17 cellular contexts compared by ENCODE assay signal in the genomic region with DNA sequence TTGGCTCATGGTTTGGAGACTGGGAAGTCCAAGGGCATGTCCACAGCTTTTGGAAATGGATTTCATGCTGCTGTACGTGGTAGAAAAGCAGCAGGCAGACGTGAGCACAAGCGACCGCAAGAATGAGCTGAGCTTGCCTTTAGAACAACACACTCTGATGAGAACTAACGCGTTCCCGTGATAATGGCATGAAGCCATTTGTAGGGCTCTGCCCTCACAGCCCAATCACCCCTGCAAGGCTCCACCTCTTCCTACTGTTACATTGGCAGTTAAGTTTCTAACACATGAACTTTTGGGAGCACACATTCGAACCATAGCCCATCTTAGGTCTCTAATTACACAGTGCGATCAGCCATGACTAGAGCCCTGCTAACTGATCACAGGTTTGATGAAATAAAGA.
DNase-seq lines count a peak whose midpoint lies in the region; ATAC-seq and TF ChIP-seq lines count a peak whose summit lies in the region.
"Had no signal": no experiment of that assay in that cellular context is flagged by ENCODE, and none has a peak within 500 bp of the region (broad histone marks: within the 10 kb centered on the region; RNA-seq: fewer than 3 reads in every experiment).

No MANE protein-coding gene starts in this region.

- H3K56ac ChIP-seq in IMR-90 (ENCODE audit: extremely low read depth, insufficient read depth, low read length) = no peak overlapping the region

- no peak overlapping the region for H3K4me2 ChIP-seq in IMR-90 (ENCODE audit: low read depth, low read length)

- H2AFZ ChIP-seq in IMR-90 (replicated peaks; ENCODE audit: low read length, poor library complexity) = no peak overlapping the region

- H3K4me1 Mint-ChIP-seq in T-cell = peaks cover 17% of the 10 kb centered on the region in 3 donors

- CTCF ChIA-PET in IMR-90 (lab: Yijun Ruan, JAX) (interaction anchor here (0.6 to 1.7 kb wide), 2 partner anchors 25 to 66 kb away, joined by 3 to 9 read pairs; no protein-coding TSS in a partner anchor), T-cell (lab: Charles Lee) (no interaction called here)

- POLR2A ChIA-PET in IMR-90 (lab: Charles Lee; ENCODE audit: unreplicated experiment) = interaction anchor here (0.8 kb wide), 1 partner anchor 198 kb away, joined by 3 read pairs; a partner anchor contains a TSS
- POLR2A ChIA-PET in T-cell (lab: Charles Lee) = no interaction called here

- H3K23ac ChIP-seq in IMR-90 (ENCODE audit: low read depth, low read length) = no peak overlapping the region

- TF ChIP-seq RAD21 in IMR-90 (IDR thresholded peaks at IDR 0.05; ENCODE audit: low read length) = no peak

- intact Hi-C loops in IMR-90 (cut with micrococcal nuclease) = loop anchor here (5.0 kb wide), 2 partner anchors 158 to 288 kb away; no protein-coding TSS in a partner anchor
- intact Hi-C loops in lower lobe of right lung (cut with DNase I) = no loop called here

- H3K4me3 ChIP-seq in IMR-90 (ENCODE audit: insufficient read depth, low read depth, low read length) (no peak overlapping the region), astrocyte of the spinal cord (ENCODE audit: low read depth, low read length) (no peak overlapping the region), lower lobe of right lung (no peak overlapping the region), tibial nerve (no peak overlapping the region), SJCRH30 (no peak overlapping the region)
- H3K4me3 ChIP-seq: mucosa of descending colon, pancreas had no signal

- peak overlapping the region; percentile 45; the same call in 1 of the 2 replicates for H2BK20ac ChIP-seq in IMR-90 (ENCODE audit: low read depth, low read length)

- H4K20me1 ChIP-seq in IMR-90 (ENCODE audit: insufficient read depth, low read length) = no peaks in the 10 kb centered on the region

- dilution Hi-C loops in IMR-90 (cut with HindIII; ENCODE audit: low sequenced_read_pairs, unreplicated experiment) = no loop called here

- no peak overlapping the region for H2AK9ac ChIP-seq in IMR-90 (replicated peaks; ENCODE audit: low read depth, low read length, poor library complexity)

- peak overlapping the region; percentile 79; the same call in 1 of the 2 replicates for H2AK5ac ChIP-seq in IMR-90 (ENCODE audit: low read depth, low read length)

- H3K4ac ChIP-seq in IMR-90 (ENCODE audit: low read depth, low read length) = peak overlapping the region; percentile 8

- no peak overlapping the region for H4K5ac ChIP-seq in IMR-90 (ENCODE audit: low read depth, low read length)

- in situ Hi-C loops in IMR-90 (cut with MboI; ENCODE audit: low sequenced_read_pairs) = no loop called here
- in situ Hi-C loops in astrocyte of the spinal cord (cut with HindIII; ENCODE audit: low sequenced_read_pairs) = no loop called here

- TF ChIP-seq POLR2A in IMR-90 (IDR thresholded peaks at IDR 0.05; ENCODE audit: low read depth, low read length) (no peak), tibial nerve (IDR thresholded peaks at IDR 0.05) (no peak)

- H3K27me3 ChIP-seq in IMR-90 (ENCODE audit: control insufficient read depth, insufficient read depth, low read length) (no peaks in the 10 kb centered on the region), lower lobe of right lung (ENCODE audit: low read depth) (no peaks in the 10 kb centered on the region), tibial nerve (no peaks in the 10 kb centered on the region), SJCRH30 (no peaks in the 10 kb centered on the region)
- H3K27me3 ChIP-seq: pancreas had no signal

- no peak for TF ChIP-seq EP300 in tibial nerve (IDR thresholded peaks at IDR 0.05)

- no peak overlapping the region for H2BK5ac ChIP-seq in IMR-90 (ENCODE audit: low read depth, low read length, poor library complexity, severe bottlenecking)

- no peaks in the 10 kb centered on the region for H3K27me3 Mint-ChIP-seq in T-cell
- H3K27me3 Mint-ChIP-seq: CD4-positive, alpha-beta T cell had no signal

- ATAC-seq in IMR-90 (ENCODE audit: low read depth) (no peak), lower lobe of right lung (no peak), T-cell (replicated peaks in 1 of 4) (no peak), HG02840 (IDR thresholded peaks at IDR 0.05; ENCODE audit: low FRiP score, unreplicated experiment) (no peak)
- ATAC-seq: mucosa of descending colon, pancreas, SK-N-SH treated with all-trans-retinoic acid at 6 μM for 48 hours had no signal

- no peak overlapping the region for H3K4me3 Mint-ChIP-seq in T-cell
- H3K4me3 Mint-ChIP-seq: CD4-positive, alpha-beta T cell had no signal

- H3K9ac ChIP-seq in IMR-90 (ENCODE audit: low read depth, low read length) = no peak overlapping the region

- DNase-seq in IMR-90 (no peak), astrocyte of the spinal cord (ENCODE audit: low read depth, low spot score) (peak; percentile 90), lower lobe of right lung (no peak), tibial nerve (ENCODE audit: low spot score in 2 of 2) (no peak), T-cell (no peak), SJCRH30 (no peak)
- DNase-seq: activated CD8-positive, alpha-beta memory T cell treated with anti-CD3 and anti-CD28 coated beads for 24 hours; activated effector memory CD4-positive, alpha-beta T cell treated with anti-CD3 and anti-CD28 coated beads, Interleukin-2, amount 50 U/mL, for 16 hours; CD4-positive, alpha-beta T cell; effector memory CD4-positive, alpha-beta T cell; mucosa of descending colon; NCI-H1048; NCI-H2227 treated with DMSO at 0.1 percent for 48 hours; pancreas had no signal

- TF ChIP-seq CTCF in IMR-90 (conservative IDR thresholded peaks at IDR 0.05; ENCODE audit: low read depth, low read length) (no peak), astrocyte of the spinal cord (IDR thresholded peaks at IDR 0.05; ENCODE audit: low read depth, low read length) (no peak), lower lobe of right lung (IDR thresholded peaks at IDR 0.05) (no peak), tibial nerve (IDR thresholded peaks at IDR 0.05) (no peak)

- no peak overlapping the region; the same call in 1 of the 2 replicates for H3K14ac ChIP-seq in IMR-90 (replicated peaks; ENCODE audit: low read depth, low read length)

- H3K4me1 ChIP-seq in IMR-90 (ENCODE audit: control insufficient read depth, insufficient read depth, low read length) = peaks cover 41% of the 10 kb centered on the region
- H3K4me1 ChIP-seq in lower lobe of right lung = peaks cover 94% of the 10 kb centered on the region
- H3K4me1 ChIP-seq in tibial nerve = peaks cover 0 to 90% (median 54%) of the 10 kb centered on the region in 4 donors
- no peaks in the 10 kb centered on the region; the same call in 1 of the 2 replicates for H3K4me1 ChIP-seq in SJCRH30

- H3K36me3 Mint-ChIP-seq in T-cell = no peaks in the 10 kb centered on the region

- H2BK120ac ChIP-seq in IMR-90 (ENCODE audit: low read depth, low read length) = peak overlapping the region; percentile 17

- 93% methylated on average over 7 of the region's 9 CpGs; no CpG with 5 or more reads in 1 of the 2 experiments for WGBS in IMR-90 (ENCODE audit: extremely low coverage in 2 of 2, insufficient read length in 1 of 2), 2 experiments
- 74 to 79% methylated on average over 9 of the region's 9 CpGs for WGBS in tibial nerve, 2 donors

- peak overlapping the region; percentile 60; the same call in 2 of the 3 replicates for H2BK15ac ChIP-seq in IMR-90 (ENCODE audit: low read depth, low read length)

- peak overlapping the region; percentile 5; the same call in 1 of the 2 replicates for H3K18ac ChIP-seq in IMR-90 (ENCODE audit: low read depth, low read length)

- H3K9me3 Mint-ChIP-seq in T-cell = no peaks in the 10 kb centered on the region
- H3K9me3 Mint-ChIP-seq: CD4-positive, alpha-beta T cell had no signal

- H3K27ac Mint-ChIP-seq in T-cell = no peak overlapping the region
- H3K27ac Mint-ChIP-seq: CD4-positive, alpha-beta T cell had no signal

- no peaks in the 10 kb centered on the region for H3K79me1 ChIP-seq in IMR-90 (ENCODE audit: low read depth in 1 of 2, low read length in 2 of 2)

- no peaks in the 10 kb centered on the region for H3K9me3 ChIP-seq in IMR-90 (ENCODE audit: control insufficient read depth, insufficient read depth, low read length)
- no peaks in the 10 kb centered on the region for H3K9me3 ChIP-seq in lower lobe of right lung
- H3K9me3 ChIP-seq in tibial nerve = no peaks in the 10 kb centered on the region
- H3K9me3 ChIP-seq in SJCRH30 (replicated peaks) = no peaks in the 10 kb centered on the region
- H3K9me3 ChIP-seq: mucosa of descending colon, pancreas had no signal

- no peak overlapping the region for H3K27ac ChIP-seq in IMR-90 (ENCODE audit: insufficient read depth, low read length)
- H3K27ac ChIP-seq in lower lobe of right lung = peak overlapping the region; percentile 84
- H3K27ac ChIP-seq in tibial nerve = peak overlapping the region in 3 of 4 donors; percentile 50 to 88 (median 82)
- no peak overlapping the region for H3K27ac ChIP-seq in SJCRH30
- H3K27ac ChIP-seq: pancreas, VCaP had no signal

- H4K8ac ChIP-seq in IMR-90 (ENCODE audit: low read depth in 2 of 2, low read length in 2 of 2) = peak overlapping the region in 1 of 2 experiments; percentile 10; a peak in 2 of 4 replicates

- H3K36me3 ChIP-seq in IMR-90 (ENCODE audit: control insufficient read depth, insufficient read depth, low read length) = no peaks in the 10 kb centered on the region
- H3K36me3 ChIP-seq in lower lobe of right lung = no peaks in the 10 kb centered on the region
- H3K36me3 ChIP-seq in tibial nerve = no peaks in the 10 kb centered on the region
- H3K36me3 ChIP-seq in SJCRH30 = no peaks in the 10 kb centered on the region
- H3K36me3 ChIP-seq: pancreas had no signal

- BruUV-seq in IMR-90 (replicated peaks; lab: Mats Ljungman, UMichigan) = no TSS peak

- peaks cover 27% of the 10 kb centered on the region for H3K9me1 ChIP-seq in IMR-90 (ENCODE audit: insufficient read depth, low read length)

- H4K91ac ChIP-seq in IMR-90 (ENCODE audit: insufficient read depth, low read depth, low read length) = peak overlapping the region; percentile 0; the same call in 1 of the 2 replicates

TF ChIP-seq in IMR-90, 13 proteins besides CTCF, POLR2A, EP300 and RAD21:
- TF ChIP-seq CHD1 (IDR thresholded peaks at IDR 0.05; ENCODE audit: low read depth, low read length) (no peak), MAZ (IDR thresholded peaks at IDR 0.05; ENCODE audit: borderline replicate concordance, low read depth, low read length) (no peak), NFE2L2 (IDR thresholded peaks at IDR 0.05; ENCODE audit: low read depth, low read length) (no peak), MXI1 (IDR thresholded peaks at IDR 0.05; ENCODE audit: borderline replicate concordance, low read depth, low read length) (no peak)
TF ChIP-seq in IMR-90: peak in this region for 0.

Comparison
In these comparisons a context has a peak if more than half of its experiments do, and no peak if none do; other contexts are left out.
1. H3K27ac ChIP-seq: peak in lower lobe of right lung (single experiment) and tibial nerve (3 of 4); none in IMR-90 (single experiment) and SJCRH30 (single experiment).